9 cellular contexts compared by ENCODE assay signal in the genomic region with DNA sequence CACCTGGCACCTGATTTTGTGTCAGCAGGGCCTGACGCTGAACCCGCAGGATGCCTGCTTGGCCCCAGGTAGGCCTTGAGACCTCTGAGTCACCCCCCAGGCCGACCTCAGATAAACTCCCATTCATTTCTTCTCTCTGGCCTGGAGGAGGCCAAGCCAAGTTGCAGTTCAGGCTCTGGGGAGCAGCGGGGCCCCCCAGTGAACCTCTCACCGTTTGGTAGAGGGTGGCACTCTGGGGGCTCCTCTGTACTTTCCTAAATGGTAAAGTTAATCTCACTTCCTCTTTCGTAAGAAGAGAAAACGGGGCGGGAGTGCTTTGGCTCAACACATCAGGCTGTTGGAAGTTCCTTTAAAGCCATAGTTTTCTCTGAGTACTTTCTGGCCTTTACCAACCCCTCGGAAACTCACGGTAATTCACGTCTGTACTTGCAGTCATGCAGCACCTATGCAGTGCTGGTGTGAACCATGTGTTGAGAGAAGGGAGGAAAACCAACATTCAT. TPM values are rescaled to one million over a fixed set of nuclear protein-coding genes. Genes with fewer than 3 reads are reported as not detected.
DNase-seq lines count a peak whose midpoint lies in the region; ATAC-seq, FAIRE-seq and TF ChIP-seq lines count a peak whose summit lies in the region.
"Had no signal": no experiment of that assay in that cellular context is flagged by ENCODE, and none has a peak within 500 bp of the region (broad histone marks: within the 10 kb centered on the region; RNA-seq: fewer than 3 reads in every experiment).

No MANE protein-coding gene starts in this region.

- H3K4me2 ChIP-seq in keratinocyte (ENCODE audit: control insufficient read depth, extremely low read depth, insufficient read depth, low read depth, low read length) = peak overlapping the region; percentile 95

- H2AFZ ChIP-seq in keratinocyte (ENCODE audit: control insufficient read depth, low read length) = no peak overlapping the region

- dilution Hi-C loops in keratinocyte (cut with MboI; ENCODE audit: extremely low pct_ligation_motif_present, low sequenced_read_pairs) = no loop called here

- H3K4me1 ChIP-seq in keratinocyte (ENCODE audit: control insufficient read depth, extremely low read depth, insufficient read depth, low read length) = peaks cover 31% of the 10 kb centered on the region

- H3K4me3 ChIP-seq in keratinocyte (ENCODE audit: control insufficient read depth in 2 of 3, extremely low read depth in 1 of 3, insufficient read depth in 2 of 3, low read depth in 1 of 3, low read length in 3 of 3) = peak overlapping the region in 1 of 3 experiments; percentile 64

- peak overlapping the region; percentile 66 for H3K27ac ChIP-seq in keratinocyte (ENCODE audit: control insufficient read depth, insufficient read depth, low read length)

- H3K36me3 ChIP-seq in keratinocyte (ENCODE audit: control insufficient read depth in 2 of 2, extremely low read depth in 1 of 2, insufficient read depth in 2 of 2, low read length in 2 of 2) = peaks cover 4 to 19% of the 10 kb centered on the region in 2 experiments

- ATAC-seq in GM21619 (IDR thresholded peaks at IDR 0.05; ENCODE audit: unreplicated experiment) = peak; percentile 68

- DNase-seq in GF-D8 (lab: John Stamatoyannopoulos, UW) (peak; percentile 68), NOMO-1 treated with DMSO at 0.1 percent for 48 hours (lab: John Stamatoyannopoulos, UW; ENCODE audit: unreplicated experiment) (peak; percentile 87), keratinocyte (ENCODE audit: low read depth, low spot score) (no peak), HT-29 (ENCODE audit: low spot score) (no peak), kidney glomerular epithelial cell (lab: John Stamatoyannopoulos, UW) (no peak), NCI-H187 (lab: John Stamatoyannopoulos, UW) (no peak), SK-N-DZ (ENCODE audit: low spot score) (no peak)

- peak; percentile 58 for FAIRE-seq in keratinocyte (lab: Jason Lieb, UNC)
- FAIRE-seq: G401.6 had no signal

- H3K9ac ChIP-seq in keratinocyte (ENCODE audit: control insufficient read depth, extremely low read depth, insufficient read depth, low read length) = peak overlapping the region; percentile 54

- no peak for TF ChIP-seq CTCF in keratinocyte (optimal IDR thresholded peaks at IDR 0.05 in 1 of 3, IDR thresholded peaks at IDR 0.05 in 1 of 3, conservative IDR thresholded peaks at IDR 0.05 in 1 of 3; ENCODE audit: extremely low read depth in 1 of 3, insufficient read depth in 2 of 3, low read length in 3 of 3)

- H3K9me1 ChIP-seq in keratinocyte (ENCODE audit: control insufficient read depth, extremely low read depth, insufficient read depth, low read length) = peaks cover 8% of the 10 kb centered on the region

- no peaks in the 10 kb centered on the region for H3K27me3 ChIP-seq in keratinocyte (ENCODE audit: control insufficient read depth, extremely low read depth, insufficient read depth, low read length)

- H3K79me2 ChIP-seq in keratinocyte (ENCODE audit: control insufficient read depth, insufficient read depth, low read length) = peaks cover 78% of the 10 kb centered on the region

- H3K9me3 ChIP-seq in keratinocyte (ENCODE audit: control insufficient read depth, low read depth, low read length) = no peaks in the 10 kb centered on the region

- peaks cover 23% of the 10 kb centered on the region for H4K20me1 ChIP-seq in keratinocyte (ENCODE audit: control insufficient read depth, extremely low read depth, insufficient read depth, low read length)

RNA-seq across cellular contexts. Expression of a gene that starts 2.8 kb away (rescaled TPM):
- 19.9 to 50.7 TPM (median 23.7 TPM) in 3 replicates for polyA plus RNA-seq in keratinocyte
- 14.5 TPM for polyA plus RNA-seq in keratinocyte (2011; ENCODE audit: low read depth)
- 27.2 and 34.1 TPM in 2 replicates for polyA plus RNA-seq in keratinocyte (2011; cell fraction: cytosol; rRNA removed)
- 64.2 and 79.1 TPM in 2 replicates for polyA plus RNA-seq in keratinocyte (2011; cell fraction: nucleus; rRNA removed)
- polyA plus RNA-seq in keratinocyte (2012; ENCODE audit: low replicate concordance) = 37.4 and 48.9 TPM in 2 replicates
- polyA minus RNA-seq in keratinocyte = 23.1 to 84.4 TPM (median 23.5 TPM) in 3 replicates
- 21.5 TPM for polyA minus RNA-seq in keratinocyte (2011; cell fraction: cytosol; rRNA and poly(A)+ RNA removed)
- polyA minus RNA-seq in keratinocyte (2011; cell fraction: nucleus; rRNA and poly(A)+ RNA removed) = 35.0 and 48.7 TPM in 2 replicates
- 0.13 and 0.53 TPM in 2 replicates for total RNA-seq in HT-29 (2014; rRNA removed; shearing (Covaris generic))
- 0.63 and 0.71 TPM in 2 replicates for polyA plus RNA-seq in SK-N-DZ (2014; cell fraction: cytosol; rRNA removed)
- polyA plus RNA-seq in SK-N-DZ (2014; cell fraction: nucleus; rRNA removed) = 1.1 and 1.6 TPM in 2 replicates

Comparison
In these comparisons a context has a peak if more than half of its experiments do, and no peak if none do; other contexts are left out.
1. DNase-seq: peak in GF-D8 (single experiment) and NOMO-1 treated with DMSO at 0.1 percent for 48 hours (single experiment); none in keratinocyte (single experiment), HT-29 (single experiment), kidney glomerular epithelial cell (single experiment), NCI-H187 (0 of 2) and SK-N-DZ (single experiment).